In the genomic region with DNA sequence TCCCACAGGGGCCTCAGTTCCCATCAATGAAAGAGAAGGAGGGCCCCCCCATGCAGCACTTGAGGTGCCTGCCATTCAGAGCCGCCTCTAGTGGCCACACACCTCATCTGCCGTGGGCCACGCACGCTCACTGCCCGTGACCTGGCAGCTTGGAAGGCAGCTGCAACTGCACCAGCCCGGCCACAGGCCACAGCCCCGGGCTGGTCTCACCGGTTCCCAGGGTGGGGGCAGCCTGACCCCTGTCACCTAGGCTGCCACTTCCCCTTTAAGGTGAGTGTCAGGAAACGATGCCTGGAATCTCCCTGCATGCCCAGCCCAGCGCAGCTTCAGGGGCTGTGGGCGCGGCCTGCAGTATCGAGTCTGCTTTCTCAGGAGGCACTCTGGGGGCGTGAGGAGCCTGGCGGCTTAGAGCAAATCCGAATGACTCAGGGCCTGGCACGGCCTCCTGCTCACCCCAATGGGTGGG, we compare ENCODE assay signal across 10 cellular contexts. TPM values are rescaled to one million over a fixed set of nuclear protein-coding genes. Genes with fewer than 3 reads are reported as not detected.
DNase-seq lines count a peak whose midpoint lies in the region; ATAC-seq and TF ChIP-seq lines count a peak whose summit lies in the region.
"Had no signal": no experiment of that assay in that cellular context is flagged by ENCODE, and none has a peak within 500 bp of the region (broad histone marks: within the 10 kb centered on the region; RNA-seq: fewer than 3 reads in every experiment).

No MANE protein-coding gene starts in this region.

- H3K4me2 ChIP-seq in skeletal muscle satellite cell (ENCODE audit: low read length) = peak overlapping the region; percentile 52

- H3K36me3 ChIP-seq in GM06990 (ENCODE audit: control insufficient read depth, insufficient read depth, low read length) = no peaks in the 10 kb centered on the region
- no peaks in the 10 kb centered on the region for H3K36me3 ChIP-seq in skeletal muscle satellite cell (ENCODE audit: insufficient read depth, low read length)
- H3K36me3 ChIP-seq: heart left ventricle, right lobe of liver had no signal

- ATAC-seq in HG02678 (IDR thresholded peaks at IDR 0.05; ENCODE audit: unreplicated experiment) (no peak), GM21576 (IDR thresholded peaks at IDR 0.05; ENCODE audit: unreplicated experiment) (no peak)
- ATAC-seq: heart left ventricle had no signal

- no peaks in the 10 kb centered on the region for H3K9me3 ChIP-seq in skeletal muscle satellite cell (replicated peaks; ENCODE audit: low read length)
- H3K9me3 ChIP-seq: heart left ventricle, right lobe of liver had no signal

- H3K9ac ChIP-seq in skeletal muscle satellite cell (ENCODE audit: low read depth, low read length) = no peak overlapping the region

- peak overlapping the region; percentile 41 for H3K27ac ChIP-seq in epithelial cell of prostate
- H3K27ac ChIP-seq: heart left ventricle, right lobe of liver had no signal

- peaks cover 13% of the 10 kb centered on the region for H3K4me1 ChIP-seq in skeletal muscle satellite cell (ENCODE audit: control insufficient read depth, insufficient read depth, low read length)

- H3K27me3 ChIP-seq in GM06990 (replicated peaks; ENCODE audit: control insufficient read depth, insufficient read depth, low read length) (no peaks in the 10 kb centered on the region; the same call in 1 of the 2 replicates), skeletal muscle satellite cell (ENCODE audit: control insufficient read depth, insufficient read depth, low read length) (peaks cover 14% of the 10 kb centered on the region)
- H3K27me3 ChIP-seq: heart left ventricle, right lobe of liver had no signal

- H3K4me3 ChIP-seq in GM06990 (replicated peaks; ENCODE audit: low read depth, low read length) = no peak overlapping the region
- H3K4me3 ChIP-seq in skeletal muscle satellite cell (ENCODE audit: low read length) = no peak overlapping the region
- H3K4me3 ChIP-seq: heart left ventricle, right lobe of liver had no signal

- DNase-seq in GM06990 (ENCODE audit: extremely low read depth, insufficient read length) (peak; percentile 34), LoVo (ENCODE audit: low spot score) (peak; percentile 12), epithelial cell of prostate (ENCODE audit: low read depth, low spot score) (no peak), SKM-1 (lab: John Stamatoyannopoulos, UW; ENCODE audit: unreplicated experiment) (no peak), NCI-H1930 (lab: John Stamatoyannopoulos, UW) (no peak)

- TF ChIP-seq CTCF in GM06990 (IDR thresholded peaks at IDR 0.05; ENCODE audit: insufficient read depth, low read length, poor library complexity, severe bottlenecking) = peak; percentile 17

RNA-seq across cellular contexts. Expression of a gene that starts 2.6 kb away (rescaled TPM):
- not detected in 2 replicates for total RNA-seq in skeletal muscle satellite cell (2012; rRNA removed)

RNA-seq across cellular contexts. Expression of a gene that starts 12.7 kb away (rescaled TPM):
- total RNA-seq in skeletal muscle satellite cell (2012; rRNA removed) = under 0.01 TPM in 1 of 2 replicates, not detected in the other
- total RNA-seq: heart left ventricle had no signal

RNA-seq across cellular contexts. Expression of a gene that starts 24.8 kb away (rescaled TPM):
- total RNA-seq in skeletal muscle satellite cell (2012; rRNA removed) = not detected in 2 replicates
- total RNA-seq: heart left ventricle had no signal

Comparison
In these comparisons a context has a peak if more than half of its experiments do, and no peak if none do; other contexts are left out.
1. DNase-seq: peak in GM06990 (single experiment) and LoVo (single experiment); none in epithelial cell of prostate (single experiment), SKM-1 (single experiment) and NCI-H1930 (0 of 2).